ENCODE assay signal across 20 cellular contexts in the genomic region with DNA sequence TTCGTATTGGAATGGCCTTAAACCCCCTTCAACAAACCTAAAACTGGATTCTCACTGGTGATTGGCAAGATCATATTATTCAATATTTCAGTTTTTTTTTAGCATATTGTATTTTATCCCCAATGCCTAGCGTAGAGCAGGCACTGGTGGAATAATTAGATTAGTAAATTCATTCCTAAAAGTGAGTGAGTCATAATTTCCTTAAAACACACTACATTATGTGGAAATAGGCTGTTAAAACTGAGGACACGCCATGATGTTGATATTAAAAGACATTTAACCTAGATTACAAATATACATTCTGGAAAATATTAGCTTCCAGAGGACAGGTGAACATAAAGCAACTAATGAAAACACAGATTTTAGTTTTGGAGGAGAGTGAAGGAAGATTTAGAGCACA.
"Had no signal": no experiment of that assay in that cellular context is flagged by ENCODE, and none has a peak within 500 bp of the region (broad histone marks: within the 10 kb centered on the region; RNA-seq: fewer than 3 reads in every experiment).

No MANE protein-coding gene starts in this region.

- H3K9me3 Mint-ChIP-seq: activated naive CD8-positive, alpha-beta T cell treated with anti-CD3 and anti-CD28 coated beads, Interleukin-2, amount 10 ng/mL, durations not matched to agents 7 days and 5 days; natural killer cell treated with Interleukin-12 subunit alpha and Interleukin-12 subunit beta and Interleukin-15 and Interleukin-18, amount 100 ng/mL, for 72 hours had no signal

- H3K27me3 ChIP-seq: esophagus muscularis mucosa, right atrium auricular region, SJSA1, transverse colon had no signal

- H3K36me3 ChIP-seq: right atrium auricular region, transverse colon had no signal

- H3K4me1 Mint-ChIP-seq: activated naive CD8-positive, alpha-beta T cell treated with anti-CD3 and anti-CD28 coated beads, Interleukin-2, amount 10 ng/mL, durations not matched to agents 7 days and 5 days had no signal

- H3K9me3 ChIP-seq: esophagus muscularis mucosa, left ventricle myocardium inferior, right atrium auricular region, SJSA1, transverse colon had no signal

- H3K27ac ChIP-seq: esophagus muscularis mucosa, left ventricle myocardium inferior, right atrium auricular region, SJSA1, transverse colon had no signal

- DNase-seq: activated CD4-positive, alpha-beta T cell treated with anti-CD3 and anti-CD28 coated beads, Interleukin-2, amount 50 U/mL, for 4 hours; activated naive CD4-positive, alpha-beta T cell; activated naive CD8-positive, alpha-beta T cell treated with anti-CD3 and anti-CD28 coated beads, Interleukin-2, amount 10 ng/mL, durations not matched to agents 7 days and 5 days; activated T-cell treated with anti-CD3 and anti-CD28 coated beads for 4 hours; aorta; cerebellar nuclear complex; left ventricle myocardium inferior; mesenchymal stem cell; nucleus accumbens; small intestine; stimulated activated CD4-positive, alpha-beta T cell treated with anti-CD3 and anti-CD28 coated beads, Interleukin-4, amount 100 ng/mL, for 4 hours; stimulated activated CD8-positive, alpha-beta memory T cell treated with anti-CD3 and anti-CD28 coated beads, Interleukin-4, amount 100 ng/mL, for 48 hours; stimulated activated naive CD4-positive, alpha-beta T cell treated with Interleukin-2 at 50 U/mL for 16 hours; T-helper 9 cell; transverse colon had no signal

- H3K27me3 Mint-ChIP-seq: activated naive CD8-positive, alpha-beta T cell treated with anti-CD3 and anti-CD28 coated beads, Interleukin-2, amount 10 ng/mL, durations not matched to agents 7 days and 5 days; progenitor cell of endocrine pancreas had no signal

- H3K4me1 ChIP-seq: left ventricle myocardium inferior, right atrium auricular region had no signal

- H3K4me3 Mint-ChIP-seq: activated naive CD8-positive, alpha-beta T cell treated with anti-CD3 and anti-CD28 coated beads, Interleukin-2, amount 10 ng/mL, durations not matched to agents 7 days and 5 days; natural killer cell treated with Interleukin-12 subunit alpha and Interleukin-12 subunit beta and Interleukin-15 and Interleukin-18, amount 100 ng/mL, for 72 hours had no signal

- H3K4me3 ChIP-seq: esophagus muscularis mucosa, left ventricle myocardium inferior, right atrium auricular region, SJSA1, transverse colon had no signal

- H3K27ac Mint-ChIP-seq: activated naive CD8-positive, alpha-beta T cell treated with anti-CD3 and anti-CD28 coated beads, Interleukin-2, amount 10 ng/mL, durations not matched to agents 7 days and 5 days; progenitor cell of endocrine pancreas had no signal

- H3K36me3 Mint-ChIP-seq: activated naive CD8-positive, alpha-beta T cell treated with anti-CD3 and anti-CD28 coated beads, Interleukin-2, amount 10 ng/mL, durations not matched to agents 7 days and 5 days; natural killer cell treated with Interleukin-12 subunit alpha and Interleukin-12 subunit beta and Interleukin-15 and Interleukin-18, amount 100 ng/mL, for 72 hours had no signal
